Comparison of ENCODE assay signal across 8 cellular contexts in the genomic region with DNA sequence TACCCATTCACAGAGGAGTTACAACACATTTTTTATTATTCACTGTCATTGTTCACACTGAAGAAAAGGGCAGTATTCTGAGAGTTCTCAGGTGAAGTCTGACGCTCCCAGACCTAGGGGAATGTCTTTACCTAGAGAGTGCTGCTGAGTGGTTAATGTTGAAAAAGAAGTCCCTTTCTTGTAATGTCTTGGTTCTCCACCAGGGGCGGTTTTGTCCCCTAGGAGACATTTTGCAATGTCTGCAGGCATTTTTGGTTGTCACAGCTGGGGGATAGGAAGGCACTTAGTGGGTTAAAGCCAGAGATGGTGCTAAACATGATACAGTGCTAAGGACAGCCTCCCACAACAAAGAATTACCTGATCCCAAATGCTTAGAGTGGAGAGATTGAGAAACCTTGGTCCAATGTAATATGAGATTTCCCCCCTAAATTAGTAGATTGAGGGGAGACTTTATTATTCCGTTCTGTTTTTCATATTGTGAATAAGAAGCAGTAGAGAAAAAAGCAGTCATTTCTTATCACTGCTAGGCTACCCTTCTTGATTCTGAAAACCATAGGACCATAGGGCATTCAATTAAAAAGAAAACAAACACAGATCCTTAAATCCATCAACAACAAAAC. TPM values are rescaled to one million over a fixed set of nuclear protein-coding genes. Genes with fewer than 3 reads are reported as not detected.
A peak's percentile ranks its signal among the peaks of the same experiment; 100 is the strongest.
DNase-seq lines count a peak whose midpoint lies in the region; ATAC-seq and TF ChIP-seq lines count a peak whose summit lies in the region.

No MANE protein-coding gene starts in this region.

- DNase-seq in A172 (ENCODE audit: low spot score) (peak; percentile 54), GM10248 (ENCODE audit: extremely low spot score) (peak; percentile 18), RKO (ENCODE audit: low spot score) (peak; percentile 38), fibroblast of pulmonary artery (ENCODE audit: low read depth) (peak; percentile 16), UCSD-AML1 (lab: John Stamatoyannopoulos, UW; ENCODE audit: unreplicated experiment) (no peak)
- no peak for DNase-seq in effector memory CD4-positive, alpha-beta T cell

- H3K36me3 ChIP-seq in effector memory CD4-positive, alpha-beta T cell (ENCODE audit: control insufficient read depth, insufficient read depth, low read length): no peaks in the 10 kb centered on the region

- no peaks in the 10 kb centered on the region for H3K4me1 ChIP-seq in effector memory CD4-positive, alpha-beta T cell (ENCODE audit: control insufficient read depth, insufficient read depth, low read length, poor library complexity, severe bottlenecking)

- CTCF ChIA-PET in GM10248 (lab: Yijun Ruan, JAX): interaction anchor here (1.0 to 3.1 kb wide), 2 partner anchors 13 to 339 kb away, joined by 3 to 19 read pairs; a partner anchor contains a TSS

- no peak overlapping the region for H3K4me3 ChIP-seq in fibroblast of pulmonary artery (replicated peaks; ENCODE audit: low read depth, low read length)
- no peak overlapping the region for H3K4me3 ChIP-seq in effector memory CD4-positive, alpha-beta T cell (ENCODE audit: insufficient read depth, low read depth, low read length, poor library complexity, severe bottlenecking)

- no peaks in the 10 kb centered on the region for H3K9me3 ChIP-seq in effector memory CD4-positive, alpha-beta T cell (ENCODE audit: control insufficient read depth, low read length)

- TF ChIP-seq CTCF in GM10248 (IDR thresholded peaks at IDR 0.05; ENCODE audit: control extremely low read depth, extremely low read depth, low read depth, missing control alignments): peak; percentile 29
- TF ChIP-seq CTCF in fibroblast of pulmonary artery (IDR thresholded peaks at IDR 0.05; ENCODE audit: low read length, missing control alignments): peak; percentile 56

- ATAC-seq in GM18867 (IDR thresholded peaks at IDR 0.05; ENCODE audit: unreplicated experiment) (no peak), esophagus mucosa (no peak)

- POLR2A ChIA-PET in GM10248 (lab: Yijun Ruan, JAX): no interaction called here

- H3K27me3 ChIP-seq in effector memory CD4-positive, alpha-beta T cell (replicated peaks; ENCODE audit: control insufficient read depth, insufficient read depth, low read length, poor library complexity, severe bottlenecking): no peaks in the 10 kb centered on the region

- H3K27ac ChIP-seq in effector memory CD4-positive, alpha-beta T cell (ENCODE audit: insufficient read depth, low read length, poor library complexity, severe bottlenecking): no peak overlapping the region

RNA-seq across cellular contexts. Expression of a gene that starts 13.1 kb away (rescaled TPM):
- 20.8 and 23.4 TPM in 2 replicates for total RNA-seq in A172 (2014; rRNA removed; shearing (Covaris generic))
- 5.3 TPM for total RNA-seq in esophagus mucosa

Comparison
In these comparisons a context has a peak if more than half of its experiments do, and no peak if none do; other contexts are left out.
1. DNase-seq: peak in A172 (single experiment), GM10248 (single experiment), RKO (single experiment) and fibroblast of pulmonary artery (single experiment); none in UCSD-AML1 (single experiment) and effector memory CD4-positive, alpha-beta T cell (0 of 3).